Comparison of ENCODE assay signal across 18 cellular contexts in genomic region chr12:78398750-78399149, GRCh38.
"Had no signal": no experiment of that assay in that cellular context is flagged by ENCODE, and none has a peak within 500 bp of the region (broad histone marks: within the 10 kb centered on the region; RNA-seq: fewer than 3 reads in every experiment).

No MANE protein-coding gene starts in this region.

- H3K9me3 ChIP-seq: left lung, mucosa of descending colon, tibial artery, uterus had no signal

- H3K36me3 ChIP-seq: left lung, tibial artery, uterus had no signal

- H2AFZ ChIP-seq: hepatocyte had no signal

- H3K27me3 ChIP-seq: hepatocyte, left lung, tibial artery, uterus had no signal

- DNase-seq: activated CD4-positive, alpha-beta T cell treated with anti-CD3 and anti-CD28 coated beads for 48 hours; activated CD8-positive, alpha-beta memory T cell treated with anti-CD3 and anti-CD28 coated beads, Interleukin-2, amount 50 U/mL, for 48 hours; activated gamma-delta T cell treated with Interleukin-2 at 50 U/mL for 16 hours; activated naive CD8-positive, alpha-beta T cell treated with anti-CD3 and anti-CD28 coated beads for 36 hours; activated T-cell treated with anti-CD3 and anti-CD28 coated beads, Interleukin-2, amount 50 U/mL, for 72 hours; anterior cingulate cortex; cerebellar nuclear complex; effector memory CD8-positive, alpha-beta T cell; left lung; mucosa of descending colon; naive thymus-derived CD8-positive, alpha-beta T cell; retina; T-helper 2 cell; tibial artery; uterus had no signal

- H3K4me1 ChIP-seq: left lung, tibial artery, uterus had no signal

- H3K4me3 ChIP-seq: hepatocyte, left lung, mucosa of descending colon, tibial artery, uterus had no signal

- H3K4me2 ChIP-seq: hepatocyte had no signal

- H3K79me2 ChIP-seq: hepatocyte had no signal

- H3K27ac ChIP-seq: hepatocyte, left lung, tibial artery, uterus had no signal

- ATAC-seq: activated T-cell treated with anti-CD3 and anti-CD28 coated beads, Interleukin-2, amount 50 U/mL, for 72 hours; effector memory CD8-positive, alpha-beta T cell; left lung; mucosa of descending colon; naive thymus-derived CD8-positive, alpha-beta T cell; stimulated activated memory B cell treated with anti-CD40 and anti-IgM and Interleukin-4, amounts not matched to agents 10 μg/mL and 1 μg/mL and 100 μg/mL, for 72 hours; WTC11 had no signal
